Comparison of ENCODE assay signal across 7 cellular contexts in the genomic region with DNA sequence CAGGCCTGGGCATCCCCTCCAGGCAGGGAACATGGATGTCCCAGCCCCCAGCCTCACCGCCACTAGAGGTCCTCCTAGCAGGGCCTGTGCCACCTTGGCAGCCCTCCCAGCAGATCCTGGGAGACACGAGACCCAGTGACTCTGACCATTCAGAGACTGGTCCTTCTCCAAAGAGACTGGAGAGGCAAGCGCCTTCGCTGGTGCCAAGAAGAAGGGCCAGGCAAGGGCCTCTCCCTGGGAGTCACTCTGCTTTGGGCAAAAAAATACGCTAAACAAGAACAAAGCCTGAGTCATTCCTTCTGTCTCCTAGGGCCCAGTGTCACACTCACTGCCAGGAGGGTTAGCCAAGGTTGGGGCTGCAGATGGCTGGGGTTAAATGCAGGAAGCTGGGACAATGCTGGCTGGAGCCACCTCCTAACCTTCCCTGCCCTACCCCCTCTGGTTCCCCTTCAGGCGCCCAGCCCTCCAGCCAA. TPM values are rescaled to one million over a fixed set of nuclear protein-coding genes. Genes with fewer than 3 reads are reported as not detected.
A peak's percentile ranks its signal among the peaks of the same experiment; 100 is the strongest.
DNase-seq lines count a peak whose midpoint lies in the region; ATAC-seq and TF ChIP-seq lines count a peak whose summit lies in the region.

No MANE protein-coding gene starts in this region.

- H3K4me1 ChIP-seq in OCI-LY7 (ENCODE audit: insufficient read depth, low read length, poor library complexity, severe bottlenecking) = no peaks in the 10 kb centered on the region

- no peak overlapping the region for H3K27ac Mint-ChIP-seq in naive thymus-derived CD8-positive, alpha-beta T cell

- no peak overlapping the region for H3K4me2 ChIP-seq in OCI-LY7 (ENCODE audit: low read length)

- H3K9me2 ChIP-seq in OCI-LY7 (ENCODE audit: insufficient read depth, low read length) = no peaks in the 10 kb centered on the region

- peaks cover 0 to 6% (median 3%) of the 10 kb centered on the region in 5 donors for H3K27me3 Mint-ChIP-seq in naive thymus-derived CD8-positive, alpha-beta T cell

- DNase-seq in GM20000 (ENCODE audit: low spot score) = no peak
- DNase-seq in OCI-LY7 (ENCODE audit: low spot score) = peak; percentile 5
- peak; percentile 64 for DNase-seq in fibroblast of the aortic adventitia (ENCODE audit: low read depth)
- DNase-seq in sciatic nerve (ENCODE audit: low spot score) = no peak
- no peak for DNase-seq in naive thymus-derived CD8-positive, alpha-beta T cell
- no peak for DNase-seq in HPDE6-E6E7 (ENCODE audit: extremely low spot score)
- DNase-seq in GM19240 (ENCODE audit: insufficient read length, low spot score) = no peak

- no peak overlapping the region for H3K4me3 Mint-ChIP-seq in naive thymus-derived CD8-positive, alpha-beta T cell

- H3K9me3 Mint-ChIP-seq in naive thymus-derived CD8-positive, alpha-beta T cell = no peaks in the 10 kb centered on the region

- no peaks in the 10 kb centered on the region for H4K20me1 ChIP-seq in OCI-LY7 (ENCODE audit: insufficient read depth, low read length)

- no peaks in the 10 kb centered on the region for H3K4me1 Mint-ChIP-seq in naive thymus-derived CD8-positive, alpha-beta T cell

- no TSS peak for BruUV-seq in OCI-LY7 (replicated peaks; lab: Mats Ljungman, UMichigan)

- ATAC-seq in sciatic nerve = peak; percentile 77
- no peak for ATAC-seq in naive thymus-derived CD8-positive, alpha-beta T cell

- no peak overlapping the region for H2AFZ ChIP-seq in OCI-LY7 (ENCODE audit: low read length)

- intact Hi-C loops in OCI-LY7 (cut with micrococcal nuclease; ENCODE audit: unreplicated experiment) (no loop called here), sciatic nerve (cut with DNase I) (no loop called here)

- TF ChIP-seq CTCF in GM20000 (IDR thresholded peaks at IDR 0.05; ENCODE audit: extremely low read depth, missing control alignments) (peak; percentile 12), OCI-LY7 (conservative IDR thresholded peaks at IDR 0.05; ENCODE audit: low read length) (peak; percentile 36; the same call in 1 of the 2 replicates), fibroblast of the aortic adventitia (IDR thresholded peaks at IDR 0.05; ENCODE audit: insufficient read depth, low read length) (peak; percentile 20)

- POLR2A ChIA-PET in OCI-LY7 (lab: Charles Lee) = interaction anchor here (0.6 kb wide), 1 partner anchor 12 kb away, joined by 3 read pairs; no protein-coding TSS in a partner anchor
- POLR2A ChIA-PET in naive thymus-derived CD8-positive, alpha-beta T cell (lab: Charles Lee) = no interaction called here

- no peaks in the 10 kb centered on the region for H3K36me3 ChIP-seq in OCI-LY7 (ENCODE audit: insufficient read depth, low read length)

- H3K79me2 ChIP-seq in OCI-LY7 (ENCODE audit: insufficient read depth, low read depth, low read length) = no peaks in the 10 kb centered on the region

- no peak overlapping the region for H3K4me3 ChIP-seq in OCI-LY7 (ENCODE audit: low read depth, low read length, poor library complexity, severe bottlenecking)
- no peak overlapping the region for H3K4me3 ChIP-seq in fibroblast of the aortic adventitia (ENCODE audit: low read depth, low read length)

- H3K9me3 ChIP-seq in OCI-LY7 (ENCODE audit: low read length) = no peaks in the 10 kb centered on the region

- H3K27ac ChIP-seq in OCI-LY7 (ENCODE audit: low read depth, low read length, poor library complexity, severe bottlenecking) = no peak overlapping the region

- no peaks in the 10 kb centered on the region for H3K36me3 Mint-ChIP-seq in naive thymus-derived CD8-positive, alpha-beta T cell

- CTCF ChIA-PET in OCI-LY7 (lab: Charles Lee; ENCODE audit: unreplicated experiment) = no interaction called here

RNA-seq across cellular contexts. Expression of gene SMIM23, which starts 35.3 kb away (rescaled TPM):
- total RNA-seq in OCI-LY7 (2014; rRNA removed; shearing (Covaris generic)) = not detected in 2 replicates
- not detected in 2 replicates for total RNA-seq in OCI-LY7 (2022)
- not detected in 2 replicates for total RNA-seq in fibroblast of the aortic adventitia (ENCODE audit: low replicate concordance)
- not detected for total RNA-seq in sciatic nerve
- total RNA-seq in naive thymus-derived CD8-positive, alpha-beta T cell = not detected
- not detected for polyA plus RNA-seq in naive thymus-derived CD8-positive, alpha-beta T cell

Comparison
In these comparisons a context has a peak if more than half of its experiments do, and no peak if none do; other contexts are left out.
1. DNase-seq: peak in OCI-LY7 (single experiment) and fibroblast of the aortic adventitia (single experiment); none in GM20000 (single experiment), sciatic nerve (single experiment), naive thymus-derived CD8-positive, alpha-beta T cell (0 of 10), HPDE6-E6E7 (single experiment) and GM19240 (single experiment).
2. Peak in every context shown above with its lines, with median percentiles within 50 percentile points of each other: CTCF ChIP-seq.